Comparison of ENCODE assay signal across 21 cellular contexts in genomic region chr4:93855926-93856325, GRCh38. TPM values are rescaled to one million over a fixed set of nuclear protein-coding genes. Genes with fewer than 3 reads are reported as not detected.
"Had no signal": no experiment of that assay in that cellular context is flagged by ENCODE, and none has a peak within 500 bp of the region (broad histone marks: within the 10 kb centered on the region; RNA-seq: fewer than 3 reads in every experiment).

No MANE protein-coding gene starts in this region.

- H3K27me3 ChIP-seq: gastrocnemius medialis, heart right ventricle, pancreas had no signal

- ATAC-seq: effector memory CD8-positive, alpha-beta T cell; gastrocnemius medialis; heart right ventricle; pancreas had no signal

- H3K36me3 ChIP-seq: esophagus muscularis mucosa, gastrocnemius medialis, heart right ventricle, pancreas had no signal

- DNase-seq: effector memory CD8-positive, alpha-beta T cell; gastrocnemius medialis; heart right ventricle; hypothalamus; kidney glomerular epithelial cell; mesendoderm; naive B cell; occipital lobe; pancreas; right cardiac atrium; small intestine; stimulated activated CD4-positive, alpha-beta T cell treated with anti-CD3 and anti-CD28 coated beads, Interleukin-12 subunit alpha, Interleukin-12 subunit beta, amount 100 ng/mL, for 4 hours; stimulated activated naive CD4-positive, alpha-beta T cell treated with Interleukin-2 at 50 U/mL for 16 hours; trophoblast cell had no signal

- H3K9me3 ChIP-seq: esophagus muscularis mucosa, gastrocnemius medialis, pancreas had no signal

- H3K27ac ChIP-seq: epithelial cell of prostate, esophagus muscularis mucosa, gastrocnemius medialis, heart right ventricle, pancreas had no signal

- H3K4me1 ChIP-seq: esophagus muscularis mucosa, gastrocnemius medialis, heart right ventricle, pancreas had no signal

- H3K4me3 ChIP-seq: esophagus muscularis mucosa, gastrocnemius medialis, heart right ventricle, pancreas had no signal

RNA-seq across cellular contexts. Expression of gene ATOH1, which starts 27.4 kb away (rescaled TPM):
- total RNA-seq: esophagus muscularis mucosa, fibroblast of villous mesenchyme, heart right ventricle, liver, lung microvascular endothelial cell, occipital lobe, pancreas, progenitor cell of endocrine pancreas, urinary bladder had no signal
